ENCODE assay signal across 1 cellular context in genomic region chr22:28927526-28928089, GRCh38.
TF ChIP-seq lines count a peak whose summit lies in the region.

No MANE protein-coding gene starts in this region.

TF ChIP-seq in K562, 482 proteins besides CTCF, POLR2A, EP300 and RAD21 (continued from another document):
- TF ChIP-seq MAFG (tag; conservative IDR thresholded peaks at IDR 0.05) (peak; percentile 64; the same call in 1 of the 2 replicates), KDM5B (IDR thresholded peaks at IDR 0.05; ENCODE audit: insufficient replicate concordance, low read depth, low read length) (no peak), SOX6 (IDR thresholded peaks at IDR 0.05) (0 out of 2 replicates have a peak, but pooled peaks have one; percentile 7), POLR2G (IDR thresholded peaks at IDR 0.05; ENCODE audit: low read depth, low read length) (no peak), TEAD4 (IDR thresholded peaks at IDR 0.05; ENCODE audit: low read length) (peak; percentile 50; the same call in 1 of the 2 replicates), TEAD4 (CRISPR knock-in tag; IDR thresholded peaks at IDR 0.05; ENCODE audit: borderline replicate concordance) (no peak), ZNF316 (IDR thresholded peaks at IDR 0.05) (peak; percentile 82), ARID1B (IDR thresholded peaks at IDR 0.05) (peak; percentile 66), ZNF639 (CRISPR knock-in tag; conservative IDR thresholded peaks at IDR 0.05 in 1 of 2, IDR thresholded peaks at IDR 0.05 in 1 of 2) (no peak), MBD2 (IDR thresholded peaks at IDR 0.05; ENCODE audit: borderline replicate concordance, low read depth) (no peak), DPF2 (IDR thresholded peaks at IDR 0.05) (0 out of 2 replicates have a peak, but pooled peaks have one; percentile 22), TCF7L2 (IDR thresholded peaks at IDR 0.05; ENCODE audit: low read depth, low read length) (no peak), ZNF253 (CRISPR knock-in tag; conservative IDR thresholded peaks at IDR 0.05) (no peak), CXXC5 (CRISPR knock-in tag; IDR thresholded peaks at IDR 0.05) (no peak), SMARCA4 (IDR thresholded peaks at IDR 0.05) (0 out of 2 replicates have a peak, but pooled peaks have one; percentile 30), RUNX1 (IDR thresholded peaks at IDR 0.05; ENCODE audit: low read depth) (no peak), CBFA2T3 (IDR thresholded peaks at IDR 0.05) (peak; percentile 43; the same call in 1 of the 2 replicates), MAFK (IDR thresholded peaks at IDR 0.05; ENCODE audit: low read length) (peak; percentile 51), MEIS2 (IDR thresholded peaks at IDR 0.05; ENCODE audit: partially characterized antibody) (peak; percentile 15), C11orf30 (IDR thresholded peaks at IDR 0.05; ENCODE audit: low read depth) (peak; percentile 81), ZNF778 (CRISPR knock-in tag; IDR thresholded peaks at IDR 0.05) (no peak)
TF ChIP-seq in K562: peak in this region for 13.
